In the genomic region with DNA sequence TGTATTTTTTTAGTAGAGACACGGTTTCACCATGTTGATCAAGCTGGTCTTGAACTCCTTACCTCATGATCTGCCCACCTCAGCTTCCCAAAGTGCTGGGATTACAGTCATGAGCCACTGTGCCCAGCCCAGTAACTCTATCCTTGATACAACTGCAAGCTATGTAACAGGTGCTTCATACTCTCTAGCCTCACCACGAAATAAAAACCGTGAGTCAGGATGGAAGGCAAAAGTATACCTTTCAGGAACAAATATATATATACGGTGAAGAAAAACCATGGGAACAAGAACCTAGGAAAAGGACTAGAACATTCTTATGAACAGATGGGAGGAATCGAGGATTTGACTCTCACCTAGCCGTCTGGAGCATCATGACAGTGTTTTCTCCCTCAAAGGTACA, we compare ENCODE assay signal across 35 cellular contexts.
"Had no signal": no experiment of that assay in that cellular context is flagged by ENCODE, and none has a peak within 500 bp of the region (broad histone marks: within the 10 kb centered on the region; RNA-seq: fewer than 3 reads in every experiment).

No MANE protein-coding gene starts in this region.

- H3K27me3 ChIP-seq: adrenal gland, body of pancreas, breast epithelium, Peyer's patch had no signal

- ATAC-seq: activated naive CD4-positive, alpha-beta T cell treated with anti-CD3 and anti-CD28 coated beads, Interleukin-2, amount 50 U/mL, for 72 hours; body of pancreas; PC-3; SK-N-SH treated with all-trans-retinoic acid at 6 μM for 48 hours; T-helper 17 cell had no signal

- H3K9me3 ChIP-seq: adrenal gland, body of pancreas, breast epithelium, Peyer's patch had no signal

- H3K4me3 ChIP-seq: adrenal gland, body of pancreas, breast epithelium, Peyer's patch had no signal

- H3K4me1 Mint-ChIP-seq: T-helper 17 cell had no signal

- H3K27ac ChIP-seq: adrenal gland, body of pancreas, breast epithelium, Peyer's patch, WERI-Rb-1 had no signal

- H3K4me1 ChIP-seq: adrenal gland, body of pancreas, breast epithelium, Peyer's patch had no signal

- DNase-seq: activated CD4-positive, alpha-beta memory T cell treated with anti-CD3 and anti-CD28 coated beads, Interleukin-2, amount 10 ng/mL, durations not matched to agents 7 days and 5 days; activated CD4-positive, alpha-beta T cell treated with anti-CD3 and anti-CD28 coated beads for 1 hour; activated CD4-positive, alpha-beta T cell treated with anti-CD3 and anti-CD28 coated beads for 48 hours; activated CD4-positive, CD25-positive, alpha-beta regulatory T cell; activated CD8-positive, alpha-beta memory T cell treated with anti-CD3 and anti-CD28 coated beads for 24 hours; activated CD8-positive, alpha-beta memory T cell treated with anti-CD3 and anti-CD28 coated beads, Interleukin-2, amount 10 ng/mL, durations not matched to agents 7 days and 5 days; activated CD8-positive, alpha-beta memory T cell treated with anti-CD3 and anti-CD28 coated beads, Interleukin-2, amount 50 U/mL, for 48 hours; activated gamma-delta T cell; activated naive CD4-positive, alpha-beta T cell treated with Interleukin-2 at 50 U/mL for 16 hours; adrenal gland; body of pancreas; Kasumi-1; MM.1S; MV-4-11; NCI-H1092; NCI-H1436 treated with DMSO at 0.1 percent for 48 hours; NCI-H1694 treated with DMSO at 0.1 percent for 48 hours; NCI-H2029; NCI-H2171; NCI-H510A; NCI-H526; NCI-H748 treated with DMSO at 0.1 percent for 48 hours; NK-92 treated with Interleukin-12 subunit alpha and Interleukin-12 subunit beta, amount 100 ng/mL, for 24 hours; PC-3; RPMI8226; SHP77 treated with DMSO at 0.1 percent for 48 hours; T-cell; T-helper 17 cell; T1000; WERI-Rb-1 had no signal

- H3K4me3 Mint-ChIP-seq: activated CD4-positive, alpha-beta memory T cell treated with anti-CD3 and anti-CD28 coated beads, Interleukin-2, amount 10 ng/mL, durations not matched to agents 7 days and 5 days; activated CD8-positive, alpha-beta memory T cell treated with anti-CD3 and anti-CD28 coated beads, Interleukin-2, amount 10 ng/mL, durations not matched to agents 7 days and 5 days; T-cell; T-helper 17 cell had no signal

- H3K9me3 Mint-ChIP-seq: activated CD4-positive, alpha-beta memory T cell treated with anti-CD3 and anti-CD28 coated beads, Interleukin-2, amount 10 ng/mL, durations not matched to agents 7 days and 5 days; activated naive CD4-positive, alpha-beta T cell treated with anti-CD3 and anti-CD28 coated beads, Interleukin-2, amount 50 U/mL, for 72 hours; activated T-helper 2 cell treated with anti-CD3 and anti-CD28 coated beads, Interferon-gamma antibody, Interleukin-2, Interleukin-4, amounts not matched to agents 10 μg/mL and 5 μg/mL and 100 μg/mL, durations not matched to agents 14 hours and 24 hours and 36 hours; T-cell had no signal

- H3K27me3 Mint-ChIP-seq: activated CD4-positive, alpha-beta memory T cell treated with anti-CD3 and anti-CD28 coated beads, Interleukin-2, amount 10 ng/mL, durations not matched to agents 7 days and 5 days; activated CD8-positive, alpha-beta memory T cell treated with anti-CD3 and anti-CD28 coated beads, Interleukin-2, amount 10 ng/mL, durations not matched to agents 7 days and 5 days; T-cell; T-helper 17 cell had no signal

- H3K27ac Mint-ChIP-seq: T-cell, T-helper 17 cell had no signal
